In genomic region chr22:36355362-36355761, GRCh38 we compare ENCODE assay signal across 1 cellular context.
TF ChIP-seq lines count a peak whose summit lies in the region.

No MANE protein-coding gene starts in this region.

TF ChIP-seq in K562, 482 proteins besides CTCF, POLR2A, EP300 and RAD21:
- no peak for TF ChIP-seq ZC3H11A (IDR thresholded peaks at IDR 0.05; ENCODE audit: low read depth, low read length)
- TF ChIP-seq MITF (IDR thresholded peaks at IDR 0.05), result no peak
- no peak for TF ChIP-seq ZNF121 (CRISPR knock-in tag; conservative IDR thresholded peaks at IDR 0.05)
- peak; percentile 3; the same call in 1 of the 2 replicates for TF ChIP-seq GABPA (tag; conservative IDR thresholded peaks at IDR 0.05; ENCODE audit: low read depth)
- TF ChIP-seq BRD9 (IDR thresholded peaks at IDR 0.05; ENCODE audit: low read depth, partially characterized antibody), result no peak
- no peak for TF ChIP-seq ZNF253 (CRISPR knock-in tag; conservative IDR thresholded peaks at IDR 0.05)
- 0 out of 2 replicates have a peak, but pooled peaks have one; percentile 20 for TF ChIP-seq BACH1 (tag; IDR thresholded peaks at IDR 0.05)
- TF ChIP-seq NFRKB (IDR thresholded peaks at IDR 0.05; ENCODE audit: low read depth), result no peak
- no peak for TF ChIP-seq ELF1 (tag; IDR thresholded peaks at IDR 0.05)
- no peak for TF ChIP-seq ZKSCAN3 (CRISPR knock-in tag; IDR thresholded peaks at IDR 0.05)
- TF ChIP-seq POLR2H (tag; IDR thresholded peaks at IDR 0.05; ENCODE audit: low read depth), result peak; percentile 26; the same call in 1 of the 2 replicates
- TF ChIP-seq ZNF512 (tag; IDR thresholded peaks at IDR 0.05), result no peak
- TF ChIP-seq RBFOX2 (IDR thresholded peaks at IDR 0.05; ENCODE audit: low read depth, low read length), result peak; percentile 37; the same call in 1 of the 2 replicates
- TF ChIP-seq SMAD3 (CRISPR knock-in tag; conservative IDR thresholded peaks at IDR 0.05), result 0 out of 2 replicates have a peak, but pooled peaks have one; percentile 9
- no peak for TF ChIP-seq NR2C2 (CRISPR knock-in tag; IDR thresholded peaks at IDR 0.05)
- 0 out of 2 replicates have a peak, but pooled peaks have one; percentile 20 for TF ChIP-seq NR2C2 (tag; IDR thresholded peaks at IDR 0.05)
- no peak for TF ChIP-seq KLF1 (tag; IDR thresholded peaks at IDR 0.05)
- TF ChIP-seq CEBPG (CRISPR knock-in tag; IDR thresholded peaks at IDR 0.05), result peak; percentile 12; the same call in 1 of the 2 replicates
- peak in 1 of 2 experiments; percentile 50; a peak in 1 of 4 replicates for TF ChIP-seq CEBPG (tag; conservative IDR thresholded peaks at IDR 0.05 in 1 of 2, IDR thresholded peaks at IDR 0.05 in 1 of 2)
- no peak for TF ChIP-seq RFX5 (IDR thresholded peaks at IDR 0.05; ENCODE audit: low read depth, low read length)
- TF ChIP-seq SIRT6 (IDR thresholded peaks at IDR 0.05; ENCODE audit: low read depth, low read length), result no peak
- no peak for TF ChIP-seq MXI1 (IDR thresholded peaks at IDR 0.05; ENCODE audit: low read depth, low read length)
- peak; percentile 1 for TF ChIP-seq NEUROD1 (IDR thresholded peaks at IDR 0.05; ENCODE audit: borderline replicate concordance, low read depth, low read length, partially characterized antibody)
- peak; percentile 38; the same call in 1 of the 2 replicates for TF ChIP-seq ZNF584 (CRISPR knock-in tag; IDR thresholded peaks at IDR 0.05; ENCODE audit: low read depth)
- TF ChIP-seq NBN (IDR thresholded peaks at IDR 0.05; ENCODE audit: low read depth), result no peak
- TF ChIP-seq CHAMP1 (IDR thresholded peaks at IDR 0.05), result no peak
- TF ChIP-seq FOXO4 (CRISPR knock-in tag; IDR thresholded peaks at IDR 0.05), result no peak
- no peak for TF ChIP-seq HDAC3 (IDR thresholded peaks at IDR 0.05; ENCODE audit: borderline replicate concordance, partially characterized antibody)
